In the genomic region with DNA sequence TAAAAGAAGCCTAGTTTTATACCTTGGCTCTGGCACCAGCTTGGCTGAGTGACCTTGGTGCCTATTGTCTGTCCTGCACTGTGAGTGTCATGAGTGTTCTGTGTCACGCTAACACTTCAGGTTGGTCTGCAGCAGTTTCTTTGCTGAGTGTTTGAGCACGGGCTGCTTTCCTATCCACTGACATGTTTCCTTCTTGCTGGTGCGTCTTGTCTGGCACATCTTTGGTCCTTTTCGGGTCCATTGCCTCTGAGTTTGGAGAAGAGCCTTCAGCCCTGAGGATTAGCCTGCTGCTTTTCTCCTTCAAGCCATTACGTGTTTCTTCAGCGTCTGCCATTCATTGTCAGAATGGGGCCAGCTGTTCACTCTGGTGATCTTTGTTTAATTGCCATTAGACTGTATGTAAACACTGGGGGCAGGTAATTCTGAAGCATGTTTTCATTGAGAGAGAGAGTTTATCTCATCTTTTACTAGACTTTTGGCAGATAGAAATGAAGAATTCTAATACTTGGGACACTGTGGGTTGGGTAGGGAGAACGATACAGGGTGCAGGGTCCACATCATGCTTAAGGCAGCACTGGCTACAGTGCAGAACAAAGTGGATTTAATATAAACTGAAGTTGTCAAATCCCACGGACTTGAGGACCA, we compare ENCODE assay signal across 10 cellular contexts. TPM values are rescaled to one million over a fixed set of nuclear protein-coding genes. Genes with fewer than 3 reads are reported as not detected.
DNase-seq lines count a peak whose midpoint lies in the region; ATAC-seq and FAIRE-seq lines count a peak whose summit lies in the region.
"Had no signal": no experiment of that assay in that cellular context is flagged by ENCODE, and none has a peak within 500 bp of the region (broad histone marks: within the 10 kb centered on the region; RNA-seq: fewer than 3 reads in every experiment).

No MANE protein-coding gene starts in this region.

- no peak overlapping the region for H3K27ac Mint-ChIP-seq in activated naive CD4-positive, alpha-beta T cell treated with anti-CD3 and anti-CD28 coated beads, Interleukin-2, amount 50 U/mL, for 72 hours

- H3K36me3 Mint-ChIP-seq in activated naive CD4-positive, alpha-beta T cell treated with anti-CD3 and anti-CD28 coated beads, Interleukin-2, amount 50 U/mL, for 72 hours: no peaks in the 10 kb centered on the region

- H3K4me1 ChIP-seq in SJCRH30: peaks cover 24% of the 10 kb centered on the region
- H3K4me1 ChIP-seq in small intestine (ENCODE audit: control insufficient read depth in 2 of 2, insufficient read depth in 1 of 2, low read depth in 1 of 2, low read length in 1 of 2): no peaks in the 10 kb centered on the region

- H3K9me3 Mint-ChIP-seq in activated naive CD4-positive, alpha-beta T cell treated with anti-CD3 and anti-CD28 coated beads, Interleukin-2, amount 50 U/mL, for 72 hours: no peaks in the 10 kb centered on the region

- ATAC-seq in left ventricle myocardium superior (peak; percentile 95), HG02973 (IDR thresholded peaks at IDR 0.05; ENCODE audit: unreplicated experiment) (no peak)
- ATAC-seq in activated naive CD4-positive, alpha-beta T cell treated with anti-CD3 and anti-CD28 coated beads, Interleukin-2, amount 50 U/mL, for 72 hours: no peak

- H3K9me3 ChIP-seq in SJCRH30 (replicated peaks): no peaks in the 10 kb centered on the region
- H3K9me3 ChIP-seq in small intestine (ENCODE audit: control insufficient read depth, low read depth): no peaks in the 10 kb centered on the region
- H3K9me3 ChIP-seq: lower lobe of right lung had no signal

- 24 to 48% (median 46%) methylated on average over 8 of the region's 8 CpGs for WGBS in small intestine, 3 donors

- H3K27ac ChIP-seq in SJCRH30: peak overlapping the region; percentile 11; the same call in 1 of the 2 replicates
- no peak overlapping the region for H3K27ac ChIP-seq in small intestine (ENCODE audit: low read depth in 1 of 2, low read length in 1 of 2)
- H3K27ac ChIP-seq: GM23248, lower lobe of right lung had no signal

- H3K36me3 ChIP-seq in SJCRH30: no peaks in the 10 kb centered on the region
- H3K36me3 ChIP-seq in small intestine (ENCODE audit: control insufficient read depth in 2 of 2, insufficient read depth in 2 of 2, low read length in 2 of 2): peaks cover 0 to 3% of the 10 kb centered on the region in 2 donors
- H3K36me3 ChIP-seq: lower lobe of right lung had no signal

- DNase-seq in NCI-H1105 treated with DMSO at 0.1 percent for 48 hours (lab: John Stamatoyannopoulos, UW) (peak; percentile 96), SJCRH30 (peak; percentile 37 to 63), left ventricle myocardium superior (peak; percentile 45), small intestine (peak; percentile 25), SW480 (ENCODE audit: low spot score) (no peak), SW 1271 (lab: John Stamatoyannopoulos, UW) (no peak)
- DNase-seq in activated naive CD4-positive, alpha-beta T cell treated with anti-CD3 and anti-CD28 coated beads, Interleukin-2, amount 50 U/mL, for 72 hours (ENCODE audit: low spot score in 2 of 2): no peak

- peak overlapping the region; percentile 14; the same call in 1 of the 2 replicates for H3K4me3 ChIP-seq in SJCRH30
- no peak overlapping the region for H3K4me3 ChIP-seq in small intestine (ENCODE audit: low read depth in 1 of 2, low read length in 2 of 2)
- H3K4me3 ChIP-seq: GM23248, lower lobe of right lung had no signal

- H3K27me3 ChIP-seq in SJCRH30 (no peaks in the 10 kb centered on the region), small intestine (ENCODE audit: control insufficient read depth in 2 of 2, insufficient read depth in 2 of 2, low read length in 2 of 2) (no peaks in the 10 kb centered on the region)

- intact Hi-C loops in left ventricle myocardium superior (cut with micrococcal nuclease): no loop called here

- no peak for FAIRE-seq in small intestine (lab: Jason Lieb, UNC)

RNA-seq across cellular contexts. Expression of a gene that starts 55.5 kb away (rescaled TPM):
- 18.6 and 19.4 TPM in 2 replicates for total RNA-seq in SJCRH30 (2014; rRNA removed; shearing (Covaris generic))
- 24.4 TPM for total RNA-seq in left ventricle myocardium superior
- polyA plus RNA-seq in small intestine: 10 to 100 TPM; 23.7 to 37.3 (median 36.5) TPM
- total RNA-seq in activated naive CD4-positive, alpha-beta T cell treated with anti-CD3 and anti-CD28 coated beads, Interleukin-2, amount 50 U/mL, for 72 hours: 10 to 100 TPM; 21.3 to 27.7 TPM

RNA-seq across cellular contexts. Expression of a gene that starts 57.4 kb away (rescaled TPM):
- total RNA-seq in SJCRH30 (2014; rRNA removed; shearing (Covaris generic)): 28.3 and 43.1 TPM in 2 replicates
- 10.1 TPM for total RNA-seq in left ventricle myocardium superior
- 1 to 10 TPM; 3.6 to 8.3 (median 4.3) TPM for polyA plus RNA-seq in small intestine
- total RNA-seq in activated naive CD4-positive, alpha-beta T cell treated with anti-CD3 and anti-CD28 coated beads, Interleukin-2, amount 50 U/mL, for 72 hours: 1 to 10 TPM; 3.1 to 3.6 TPM

Comparison
In these comparisons a context has a peak if more than half of its experiments do, and no peak if none do; other contexts are left out.
1. DNase-seq: peak in NCI-H1105 treated with DMSO at 0.1 percent for 48 hours (single experiment), SJCRH30 (2 of 2), left ventricle myocardium superior (single experiment) and small intestine (single experiment); none in activated naive CD4-positive, alpha-beta T cell treated with anti-CD3 and anti-CD28 coated beads, Interleukin-2, amount 50 U/mL, for 72 hours (0 of 2), SW480 (single experiment) and SW 1271 (0 of 2).